ENCODE assay signal across 18 cellular contexts in genomic region chr15:69991493-69991892, GRCh38.
DNase-seq lines count a peak whose midpoint lies in the region; ATAC-seq and TF ChIP-seq lines count a peak whose summit lies in the region.
"Had no signal": no experiment of that assay in that cellular context is flagged by ENCODE, and none has a peak within 500 bp of the region (broad histone marks: within the 10 kb centered on the region; RNA-seq: fewer than 3 reads in every experiment).

No MANE protein-coding gene starts in this region.

- TF ChIP-seq CTCF in GM23338 (conservative IDR thresholded peaks at IDR 0.05; ENCODE audit: low read depth in 2 of 2) (no peak), VCaP (conservative IDR thresholded peaks at IDR 0.05) (no peak), neural progenitor cell (IDR thresholded peaks at IDR 0.05) (no peak)

- H3K9me3 Mint-ChIP-seq in GM23338 = no peaks in the 10 kb centered on the region
- H3K9me3 Mint-ChIP-seq in neural progenitor cell = no peaks in the 10 kb centered on the region

- no peaks in the 10 kb centered on the region; the same call in 1 of the 2 replicates for H4K20me1 ChIP-seq in GM23338 (replicated peaks; ENCODE audit: insufficient read depth)
- no peaks in the 10 kb centered on the region for H4K20me1 ChIP-seq in neural progenitor cell (ENCODE audit: low read depth)

- H3K4me1 Mint-ChIP-seq in GM23338 = peaks cover 8% of the 10 kb centered on the region
- H3K4me1 Mint-ChIP-seq in neural progenitor cell = peaks cover 26% of the 10 kb centered on the region

- peaks cover 7% of the 10 kb centered on the region for H3K27me3 Mint-ChIP-seq in GM23338 (ENCODE audit: insufficient read depth, low read depth, poor library complexity)
- H3K27me3 Mint-ChIP-seq in neural progenitor cell (ENCODE audit: insufficient read depth, low read depth) = peaks cover 17% of the 10 kb centered on the region

- no peaks in the 10 kb centered on the region for H3F3A ChIP-seq in GM23338 (replicated peaks; ENCODE audit: low read depth)
- H3F3A ChIP-seq in neural progenitor cell (ENCODE audit: low read depth) = peaks cover 26% of the 10 kb centered on the region

- no peak overlapping the region for H3K4me3 ChIP-seq in GM23338
- H3K4me3 ChIP-seq in neural progenitor cell = no peak overlapping the region
- H3K4me3 ChIP-seq: GM12878, GM23248, K562, SK-N-MC had no signal

- H3K36me3 Mint-ChIP-seq in GM23338 (ENCODE audit: low read depth) (no peaks in the 10 kb centered on the region), neural progenitor cell (no peaks in the 10 kb centered on the region)

- H3K79me2 ChIP-seq in GM23338 (replicated peaks; ENCODE audit: insufficient read depth) (no peaks in the 10 kb centered on the region), neural progenitor cell (ENCODE audit: low read depth) (no peaks in the 10 kb centered on the region)

- no peak overlapping the region for H3K9ac ChIP-seq in neural progenitor cell
- H3K9ac ChIP-seq: GM23248 had no signal

- no peak overlapping the region for H3K27ac Mint-ChIP-seq in GM23338
- no peak overlapping the region for H3K27ac Mint-ChIP-seq in neural progenitor cell

- no peaks in the 10 kb centered on the region for H3K36me3 ChIP-seq in GM23338 (ENCODE audit: insufficient read depth)
- no peaks in the 10 kb centered on the region for H3K36me3 ChIP-seq in neural progenitor cell

- DNase-seq in NCI-H187 (lab: John Stamatoyannopoulos, UW) = peak; percentile 30 to 43
- DNase-seq in NCI-H187 treated with DMSO at 0.1 percent for 48 hours (lab: John Stamatoyannopoulos, UW) = no peak
- peak; percentile 24 for DNase-seq in GM23338 (ENCODE audit: low spot score)
- peak; percentile 65 for DNase-seq in neural progenitor cell (ENCODE audit: low spot score)
- no peak for DNase-seq in kidney glomerular epithelial cell (lab: John Stamatoyannopoulos, UW)
- DNase-seq in NK-92 (lab: John Stamatoyannopoulos, UW; ENCODE audit: unreplicated experiment) = no peak
- no peak for DNase-seq in stimulated activated naive CD4-positive, alpha-beta T cell treated with Interleukin-2 at 50 U/mL for 16 hours (lab: John Stamatoyannopoulos, UW)
- DNase-seq: DMS 273 treated with DMSO at 0.1 percent for 48 hours, GM23248, NCI-H1105, NCI-H2029, NCI-H446 had no signal

- H3K4me2 ChIP-seq in GM23338 (peak overlapping the region; percentile 32; the same call in 1 of the 2 replicates), neural progenitor cell (peak overlapping the region; percentile 60)

- H2AFZ ChIP-seq in GM23338 (peak overlapping the region; percentile 81; the same call in 1 of the 2 replicates), neural progenitor cell (replicated peaks) (no peak overlapping the region)
- H2AFZ ChIP-seq: GM23248 had no signal

- H3K27ac ChIP-seq in GM23338 (ENCODE audit: low read depth) (no peak overlapping the region), VCaP (peak overlapping the region; percentile 2; the same call in 1 of the 2 replicates), neural progenitor cell (no peak overlapping the region)
- H3K27ac ChIP-seq: GM23248, SK-N-MC had no signal

- H3K9me3 ChIP-seq in neural progenitor cell (ENCODE audit: low read depth) = no peaks in the 10 kb centered on the region

- ATAC-seq in GM23338 = peak; percentile 84
- ATAC-seq: GM12878, K562, Right ventricle myocardium inferior had no signal

- H3K9me2 ChIP-seq in GM23338 (ENCODE audit: insufficient read depth) = no peaks in the 10 kb centered on the region

- H3K27me3 ChIP-seq in GM23338 (ENCODE audit: insufficient read depth) (no peaks in the 10 kb centered on the region), neural progenitor cell (no peaks in the 10 kb centered on the region)

- no peak overlapping the region for H3K4me3 Mint-ChIP-seq in GM23338
- H3K4me3 Mint-ChIP-seq in neural progenitor cell = no peak overlapping the region
- H3K4me3 Mint-ChIP-seq: B cell had no signal

- H3K4me1 ChIP-seq in GM23338 (ENCODE audit: insufficient read depth) = peaks cover 10% of the 10 kb centered on the region
- H3K4me1 ChIP-seq in neural progenitor cell = peaks cover 36% of the 10 kb centered on the region

TF ChIP-seq in GM23338, 12 proteins besides CTCF, POLR2A, EP300 and RAD21 (continues in another document):
- TF ChIP-seq ZNF331 (CRISPR knock-in tag; IDR thresholded peaks at IDR 0.05; ENCODE audit: low read depth) = no peak
- TF ChIP-seq ETS1 (IDR thresholded peaks at IDR 0.05) = no peak
- TF ChIP-seq CREB1 (CRISPR knock-in tag; IDR thresholded peaks at IDR 0.05; ENCODE audit: low read depth) = no peak
- no peak for TF ChIP-seq EZH2phosphoT487 (IDR thresholded peaks at IDR 0.05; ENCODE audit: unreplicated experiment)
- TF ChIP-seq ZNF114 (CRISPR knock-in tag; IDR thresholded peaks at IDR 0.05) = no peak
- no peak for TF ChIP-seq STAT1 (IDR thresholded peaks at IDR 0.05; ENCODE audit: unreplicated experiment)
- no peak for TF ChIP-seq POLR2AphosphoS5 (IDR thresholded peaks at IDR 0.05; ENCODE audit: low read depth)
- TF ChIP-seq ZNF462 (CRISPR knock-in tag; IDR thresholded peaks at IDR 0.05) = no peak

Comparison
In these comparisons a context has a peak if more than half of its experiments do, and no peak if none do; other contexts are left out.
1. DNase-seq: peak in NCI-H187 (2 of 2), GM23338 (single experiment) and neural progenitor cell (single experiment); none in NCI-H187 treated with DMSO at 0.1 percent for 48 hours (single experiment), kidney glomerular epithelial cell (single experiment), NK-92 (single experiment) and stimulated activated naive CD4-positive, alpha-beta T cell treated with Interleukin-2 at 50 U/mL for 16 hours (single experiment).